8 cellular contexts compared by ENCODE assay signal in genomic region chr4:48779998-48780866, GRCh38. TPM values are rescaled to one million over a fixed set of nuclear protein-coding genes. Genes with fewer than 3 reads are reported as not detected.
DNase-seq lines count a peak whose midpoint lies in the region; ATAC-seq and TF ChIP-seq lines count a peak whose summit lies in the region.

FRYL (minus strand) TSS chr4:48780279; CDS start chr4:48634410, 145,869 bp downstream.

- H3K9me3 Mint-ChIP-seq in activated naive CD8-positive, alpha-beta T cell treated with anti-CD3 and anti-CD28 coated beads, Interleukin-2, amount 50 U/mL, for 24 hours = no peaks in the 10 kb centered on the region

- peak; percentile 41 for TF ChIP-seq POLR2A in ovary (IDR thresholded peaks at IDR 0.05)

- DNase-seq in GM12865 (ENCODE audit: low read depth) (peak; percentile 100), NCI-H1417 treated with DMSO at 0.1 percent for 48 hours (lab: John Stamatoyannopoulos, UW) (peak; percentile 98), SW480 (ENCODE audit: low spot score) (peak; percentile 98), Right ventricle myocardium inferior (ENCODE audit: missing footprints) (peak; percentile 100), ovary (peak; percentile 98 to 99 (median 99)), tibial artery (peak; percentile 100)
- DNase-seq in activated naive CD8-positive, alpha-beta T cell treated with anti-CD3 and anti-CD28 coated beads, Interleukin-2, amount 50 U/mL, for 24 hours = peak; percentile 96

- peaks cover 38% of the 10 kb centered on the region for H3K4me1 Mint-ChIP-seq in activated naive CD8-positive, alpha-beta T cell treated with anti-CD3 and anti-CD28 coated beads, Interleukin-2, amount 50 U/mL, for 24 hours

- H3K27ac ChIP-seq in ovary (peak within 1 kb of the TSS; percentile 87 to 94), tibial artery (peak within 1 kb of the TSS; percentile 86 to 96)

- H3K4me1 ChIP-seq in ovary (ENCODE audit: insufficient read depth) = peaks cover 4% of the 10 kb centered on the region
- H3K4me1 ChIP-seq in tibial artery = peaks cover 0 to 36% (median 14%) of the 10 kb centered on the region in 4 donors

- ATAC-seq in HG02763 (IDR thresholded peaks at IDR 0.05; ENCODE audit: unreplicated experiment) = peak; percentile 86
- ATAC-seq in activated naive CD8-positive, alpha-beta T cell treated with anti-CD3 and anti-CD28 coated beads, Interleukin-2, amount 50 U/mL, for 24 hours = peak; percentile 96
- ATAC-seq in Right ventricle myocardium inferior = peak; percentile 97

- H3K27ac Mint-ChIP-seq in activated naive CD8-positive, alpha-beta T cell treated with anti-CD3 and anti-CD28 coated beads, Interleukin-2, amount 50 U/mL, for 24 hours = peak within 1 kb of the TSS; percentile 96

- no peak for TF ChIP-seq EP300 in ovary (IDR thresholded peaks at IDR 0.05)

- peak within 1 kb of the TSS; percentile 97 for H3K4me3 ChIP-seq in GM12865 (ENCODE audit: low read depth, low read length)
- H3K4me3 ChIP-seq in ovary = peak within 1 kb of the TSS; percentile 68
- peak within 1 kb of the TSS; percentile 69 to 99 for H3K4me3 ChIP-seq in tibial artery

- no peak for TF ChIP-seq CTCF in GM12865 (IDR thresholded peaks at IDR 0.05; ENCODE audit: insufficient read depth, low read depth, low read length, missing control alignments)
- no peak for TF ChIP-seq CTCF in ovary (IDR thresholded peaks at IDR 0.05)
- no peak for TF ChIP-seq CTCF in tibial artery (IDR thresholded peaks at IDR 0.05)

- H3K9me3 ChIP-seq in ovary (no peaks in the 10 kb centered on the region), tibial artery (no peaks in the 10 kb centered on the region)

- WGBS in ovary, 3 donors = 0% methylated on average over 51 of the region's 51 CpGs

- H3K36me3 Mint-ChIP-seq in activated naive CD8-positive, alpha-beta T cell treated with anti-CD3 and anti-CD28 coated beads, Interleukin-2, amount 50 U/mL, for 24 hours (ENCODE audit: low read depth) = no peaks in the 10 kb centered on the region

- H3K27me3 Mint-ChIP-seq in activated naive CD8-positive, alpha-beta T cell treated with anti-CD3 and anti-CD28 coated beads, Interleukin-2, amount 50 U/mL, for 24 hours = no peaks in the 10 kb centered on the region

- no peaks in the 10 kb centered on the region for H3K36me3 ChIP-seq in ovary
- H3K36me3 ChIP-seq in tibial artery = no peaks in the 10 kb centered on the region

- H3K27me3 ChIP-seq in ovary = no peaks in the 10 kb centered on the region
- H3K27me3 ChIP-seq in tibial artery = no peaks in the 10 kb centered on the region

- peak within 1 kb of the TSS; percentile 96 for H3K4me3 Mint-ChIP-seq in activated naive CD8-positive, alpha-beta T cell treated with anti-CD3 and anti-CD28 coated beads, Interleukin-2, amount 50 U/mL, for 24 hours

- intact Hi-C loops in Right ventricle myocardium inferior (cut with DNase I) (loop anchor here (1.0 to 10.0 kb wide), 5 partner anchors 51 to 203 kb away; partner anchors contain the start of gene OCIAD1), ovary (cut with DNase I) (loop anchor here in 2 of 4 donors (1.0 to 10.0 kb wide), 3 partner anchors 51 to 435 kb away; partner anchors contain the start of genes OCIAD1 (in 2 of the 2) and SLAIN2 (in 1 of the 2)), tibial artery (cut with DNase I; ENCODE audit: low total_unique reads) (loop anchor here (1.0 to 10.0 kb wide), 3 partner anchors 22 to 185 kb away; partner anchors contain the start of gene OCIAD1)

RNA-seq across cellular contexts. Expression of gene FRYL, which starts in this region (rescaled TPM):
- total RNA-seq in Right ventricle myocardium inferior (36.2 TPM), ovary (10 to 100 TPM; 30.7 to 46.0 (median 36.0) TPM)
- 10 to 100 TPM; 10.7 to 33.5 TPM for polyA plus RNA-seq in ovary

Comparison
In these comparisons a context has a peak if more than half of its experiments do, and no peak if none do; other contexts are left out.
1. Peak in every context shown above with its lines: DNase-seq, ATAC-seq, H3K4me3 ChIP-seq and H3K27ac ChIP-seq.